1 cellular context compared by ENCODE assay signal in genomic region chr11:235998-236773, GRCh38.
A peak's percentile ranks its signal among the peaks of the same experiment; 100 is the strongest.
TF ChIP-seq lines count a peak whose summit lies in the region.

TSS of gene SIRT3 (minus strand) at chr11:236342. CDS start at chr11:236328, 14 bp downstream.

TF ChIP-seq in K562, 482 proteins besides CTCF, POLR2A, EP300 and RAD21 (continued from another document and continues in another):
- TF ChIP-seq NR0B1 (IDR thresholded peaks at IDR 0.05; ENCODE audit: partially characterized antibody) = no peak
- TF ChIP-seq HNRNPUL1 (IDR thresholded peaks at IDR 0.05; ENCODE audit: low read length) = peak; percentile 61; the same call in 1 of the 2 replicates
- TF ChIP-seq KLF6 (CRISPR knock-in tag; IDR thresholded peaks at IDR 0.05; ENCODE audit: borderline replicate concordance) = no peak
- TF ChIP-seq RHOXF2B (CRISPR knock-in tag; conservative IDR thresholded peaks at IDR 0.05) = no peak
- no peak for TF ChIP-seq TARDBP (IDR thresholded peaks at IDR 0.05)
- no peak for TF ChIP-seq XRCC4 (IDR thresholded peaks at IDR 0.05; ENCODE audit: extremely low read depth, insufficient read depth, insufficient read length)
- peak; percentile 84 for TF ChIP-seq KDM5B (IDR thresholded peaks at IDR 0.05; ENCODE audit: insufficient replicate concordance, low read depth, low read length)
- no peak for TF ChIP-seq MEF2A (IDR thresholded peaks at IDR 0.05; ENCODE audit: control insufficient read depth, low read depth, low read length)
- peak; percentile 56; the same call in 1 of the 2 replicates for TF ChIP-seq ZBTB9 (CRISPR knock-in tag; IDR thresholded peaks at IDR 0.05)
- TF ChIP-seq MYC (IDR thresholded peaks at IDR 0.05; ENCODE audit: low read depth, low read length) = no peak; the same call in none of the 2 replicates
- no peak; the same call in 1 of the 2 replicates for TF ChIP-seq MYC (CRISPR knock-in tag; IDR thresholded peaks at IDR 0.05; ENCODE audit: borderline replicate concordance, low read depth)
- 0 out of 2 replicates have a peak, but pooled peaks have one; percentile 23 for TF ChIP-seq CC2D1A (IDR thresholded peaks at IDR 0.05)
- no peak for TF ChIP-seq ZKSCAN8 (CRISPR knock-in tag; IDR thresholded peaks at IDR 0.05)
- TF ChIP-seq ZNF408 (CRISPR knock-in tag; IDR thresholded peaks at IDR 0.05; ENCODE audit: low read depth) = no peak
- TF ChIP-seq GTF2B (IDR thresholded peaks at IDR 0.05; ENCODE audit: extremely low read depth, insufficient read length) = no peak
- no peak for TF ChIP-seq CUX1 (CRISPR knock-in tag; IDR thresholded peaks at IDR 0.05)
- TF ChIP-seq ZSCAN32 (CRISPR knock-in tag; IDR thresholded peaks at IDR 0.05) = no peak
- TF ChIP-seq STAT5B (CRISPR knock-in tag; IDR thresholded peaks at IDR 0.05) = no peak
- no peak for TF ChIP-seq MYNN (IDR thresholded peaks at IDR 0.05)
- no peak for TF ChIP-seq MYNN (CRISPR knock-in tag; IDR thresholded peaks at IDR 0.05)
- TF ChIP-seq CREB1 (IDR thresholded peaks at IDR 0.05) = peak; percentile 77
- no peak; the same call in 1 of the 2 replicates for TF ChIP-seq CREB1 (CRISPR knock-in tag; IDR thresholded peaks at IDR 0.05)
- no peak for TF ChIP-seq NFIC (IDR thresholded peaks at IDR 0.05)
- no peak for TF ChIP-seq RNF2 (IDR thresholded peaks at IDR 0.05)
- no peak for TF ChIP-seq SNRNP70 (optimal IDR thresholded peaks at IDR 0.05; ENCODE audit: low read depth, low read length)
- no peak for TF ChIP-seq PREB (CRISPR knock-in tag; IDR thresholded peaks at IDR 0.05)
- peak in 1 of 2 experiments; percentile 80; a peak in 2 of 4 replicates for TF ChIP-seq HDAC1 (IDR thresholded peaks at IDR 0.05)
- TF ChIP-seq SIX5 (IDR thresholded peaks at IDR 0.05; ENCODE audit: borderline replicate concordance in 1 of 2, insufficient read depth in 1 of 2, low read depth in 1 of 2, low read length in 2 of 2) = 0 out of 4 replicates have a peak, but pooled peaks of 1 of the 2 experiments have one; percentile 12
- no peak for TF ChIP-seq FOXK2 (conservative IDR thresholded peaks at IDR 0.05 in 1 of 2, IDR thresholded peaks at IDR 0.05 in 1 of 2; ENCODE audit: low read depth in 2 of 2)
- TF ChIP-seq CEBPZ (IDR thresholded peaks at IDR 0.05; ENCODE audit: borderline replicate concordance, low read depth, low read length) = no peak
- TF ChIP-seq MEF2D (tag; conservative IDR thresholded peaks at IDR 0.05; ENCODE audit: low read depth) = no peak
- TF ChIP-seq PTTG1 (tag; IDR thresholded peaks at IDR 0.05; ENCODE audit: low read depth) = no peak
- no peak for TF ChIP-seq NRF1 (conservative IDR thresholded peaks at IDR 0.05 in 1 of 2, IDR thresholded peaks at IDR 0.05 in 1 of 2)
- no peak for TF ChIP-seq ZNF184 (CRISPR knock-in tag; IDR thresholded peaks at IDR 0.05)
- TF ChIP-seq ARID2 (IDR thresholded peaks at IDR 0.05) = no peak
- TF ChIP-seq ZNF639 (CRISPR knock-in tag; conservative IDR thresholded peaks at IDR 0.05 in 1 of 2, IDR thresholded peaks at IDR 0.05 in 1 of 2) = peak in 1 of 2 experiments; percentile 66; a peak in 1 of 4 replicates
- peak; percentile 19 for TF ChIP-seq TFAP4 (CRISPR knock-in tag; IDR thresholded peaks at IDR 0.05; ENCODE audit: borderline replicate concordance)
- TF ChIP-seq STAG1 (CRISPR knock-in tag; IDR thresholded peaks at IDR 0.05; ENCODE audit: borderline replicate concordance) = no peak
- no peak for TF ChIP-seq ZNF174 (CRISPR knock-in tag; IDR thresholded peaks at IDR 0.05)
- no peak for TF ChIP-seq ZNF668 (CRISPR knock-in tag; IDR thresholded peaks at IDR 0.05)
- TF ChIP-seq ZFP36 (IDR thresholded peaks at IDR 0.05; ENCODE audit: low read depth, low read length, partially characterized antibody) = no peak
- TF ChIP-seq GABPA (tag; conservative IDR thresholded peaks at IDR 0.05; ENCODE audit: low read depth) = no peak
- peak; percentile 45; the same call in 1 of the 2 replicates for TF ChIP-seq BRD4 (IDR thresholded peaks at IDR 0.05)
- no peak for TF ChIP-seq ZNF76 (CRISPR knock-in tag; IDR thresholded peaks at IDR 0.05; ENCODE audit: borderline replicate concordance)
- TF ChIP-seq ZNF766 (CRISPR knock-in tag; conservative IDR thresholded peaks at IDR 0.05) = peak; percentile 49; the same call in 1 of the 2 replicates
- peak; percentile 10 for TF ChIP-seq L3MBTL2 (IDR thresholded peaks at IDR 0.05)
- 0 out of 2 replicates have a peak, but pooled peaks have one; percentile 12 for TF ChIP-seq OTX1 (CRISPR knock-in tag; IDR thresholded peaks at IDR 0.05)
- peak; percentile 72 for TF ChIP-seq TRIM28 (IDR thresholded peaks at IDR 0.05)
- TF ChIP-seq PHTF2 (CRISPR knock-in tag; IDR thresholded peaks at IDR 0.05) = no peak
- TF ChIP-seq MAZ (CRISPR knock-in tag; conservative IDR thresholded peaks at IDR 0.05 in 1 of 2, IDR thresholded peaks at IDR 0.05 in 1 of 2) = peak; percentile 66 to 79; a peak in 2 of 4 replicates
- peak; percentile 6; the same call in 1 of the 2 replicates for TF ChIP-seq CXXC5 (CRISPR knock-in tag; IDR thresholded peaks at IDR 0.05)
- TF ChIP-seq XRCC5 (IDR thresholded peaks at IDR 0.05; ENCODE audit: low read depth, low read length) = no peak
- peak; percentile 63 for TF ChIP-seq POLR2H (tag; IDR thresholded peaks at IDR 0.05; ENCODE audit: low read depth)
- no peak for TF ChIP-seq ZNF316 (IDR thresholded peaks at IDR 0.05)
- TF ChIP-seq MLLT1 (IDR thresholded peaks at IDR 0.05) = peak; percentile 29 to 51; a peak in 2 of 4 replicates
- no peak for TF ChIP-seq CBX5 (IDR thresholded peaks at IDR 0.05; ENCODE audit: borderline replicate concordance, low read depth)
